19 cellular contexts compared by ENCODE assay signal in genomic region chr2:173958198-173958846, GRCh38. TPM values are rescaled to one million over a fixed set of nuclear protein-coding genes. Genes with fewer than 3 reads are reported as not detected.
DNase-seq lines count a peak whose midpoint lies in the region; ATAC-seq, FAIRE-seq and TF ChIP-seq lines count a peak whose summit lies in the region.
"Had no signal": no experiment of that assay in that cellular context is flagged by ENCODE, and none has a peak within 500 bp of the region (broad histone marks: within the 10 kb centered on the region; RNA-seq: fewer than 3 reads in every experiment).

No MANE protein-coding gene starts in this region.

- peaks cover 6% of the 10 kb centered on the region; the same call in 1 of the 2 replicates for H3K9me3 ChIP-seq in SK-N-MC (ENCODE audit: low read depth, low read length)
- H3K9me3 ChIP-seq in endodermal cell (ENCODE audit: control insufficient read depth, low read length) = peaks cover 21% of the 10 kb centered on the region
- no peaks in the 10 kb centered on the region for H3K9me3 ChIP-seq in small intestine (ENCODE audit: control insufficient read depth, low read depth)
- H3K9me3 ChIP-seq: esophagus squamous epithelium, prostate gland had no signal

- no peak for ATAC-seq in HG03565 (IDR thresholded peaks at IDR 0.05; ENCODE audit: unreplicated experiment)
- ATAC-seq: activated CD4-positive, CD25-positive, alpha-beta regulatory T cell treated with anti-CD3 and anti-CD28 coated beads, Interleukin-2, amount 50 U/mL, for 24 hours; heart left ventricle had no signal

- FAIRE-seq in small intestine (lab: Jason Lieb, UNC) = peak; percentile 23
- FAIRE-seq: A204.1 had no signal

- H3K9ac ChIP-seq in SK-N-MC (ENCODE audit: insufficient read length) (peak overlapping the region; percentile 33), endodermal cell (ENCODE audit: extremely low read depth, low read length, poor library complexity, severe bottlenecking) (no peak overlapping the region)

- peaks cover 7% of the 10 kb centered on the region for H3K9me3 Mint-ChIP-seq in activated CD4-positive, alpha-beta T cell treated with anti-CD3 and anti-CD28 coated beads, Interleukin-2, amount 10 ng/mL, durations not matched to agents 7 days and 5 days
- peaks cover 21% of the 10 kb centered on the region for H3K9me3 Mint-ChIP-seq in endodermal cell

- no peak for DNase-seq in activated CD4-positive, alpha-beta T cell treated with anti-CD3 and anti-CD28 coated beads, Interleukin-2, amount 10 ng/mL, durations not matched to agents 7 days and 5 days
- DNase-seq in activated CD4-positive, alpha-beta T cell treated with anti-CD3 and anti-CD28 coated beads, Interleukin-2, amount 50 U/mL, for 4 hours = no peak
- DNase-seq in SK-N-MC (ENCODE audit: low read depth, low spot score) = no peak
- DNase-seq in endodermal cell = no peak
- DNase-seq in small intestine = no peak
- no peak for DNase-seq in SW 1271 (lab: John Stamatoyannopoulos, UW)
- no peak for DNase-seq in H4 (ENCODE audit: low spot score)
- DNase-seq: anterior cingulate cortex, esophagus squamous epithelium, heart left ventricle, MG63, NCI-H187 treated with DMSO at 0.1 percent for 48 hours, NCI-H524 treated with DMSO at 0.1 percent for 48 hours, RPMI8226 had no signal

- H3K27me3 ChIP-seq in endodermal cell (ENCODE audit: control insufficient read depth, insufficient read depth, low read length, poor library complexity, severe bottlenecking) = no peaks in the 10 kb centered on the region
- H3K27me3 ChIP-seq in small intestine (ENCODE audit: control insufficient read depth in 2 of 2, insufficient read depth in 2 of 2, low read length in 2 of 2) = no peaks in the 10 kb centered on the region
- H3K27me3 ChIP-seq: esophagus squamous epithelium, heart left ventricle, MG63 had no signal

- peaks cover 72% of the 10 kb centered on the region for H3K4me1 Mint-ChIP-seq in activated CD4-positive, alpha-beta T cell treated with anti-CD3 and anti-CD28 coated beads, Interleukin-2, amount 10 ng/mL, durations not matched to agents 7 days and 5 days
- H3K4me1 Mint-ChIP-seq in endodermal cell = peaks cover 25% of the 10 kb centered on the region

- POLR2A ChIA-PET in activated CD4-positive, alpha-beta T cell treated with anti-CD3 and anti-CD28 coated beads, Interleukin-2, amount 10 ng/mL, durations not matched to agents 7 days and 5 days (lab: Charles Lee) = no interaction called here

- peak overlapping the region; percentile 30 for H3K4me3 Mint-ChIP-seq in activated CD4-positive, alpha-beta T cell treated with anti-CD3 and anti-CD28 coated beads, Interleukin-2, amount 10 ng/mL, durations not matched to agents 7 days and 5 days
- H3K4me3 Mint-ChIP-seq in endodermal cell = no peak overlapping the region

- no peak overlapping the region for H3K27ac Mint-ChIP-seq in activated CD4-positive, alpha-beta T cell treated with anti-CD3 and anti-CD28 coated beads, Interleukin-2, amount 10 ng/mL, durations not matched to agents 7 days and 5 days
- no peak overlapping the region for H3K27ac Mint-ChIP-seq in endodermal cell

- WGBS in endodermal cell (ENCODE audit: insufficient coverage in 1 of 2, insufficient read length in 1 of 2), 2 experiments = 92 to 95% methylated on average over 3 to 4 of the region's 4 CpGs
- 45 to 54% (median 47%) methylated on average over 4 of the region's 4 CpGs for WGBS in small intestine, 3 donors

- CTCF ChIA-PET in activated CD4-positive, alpha-beta T cell treated with anti-CD3 and anti-CD28 coated beads, Interleukin-2, amount 10 ng/mL, durations not matched to agents 7 days and 5 days (lab: Charles Lee) = interaction anchor here (1.2 kb wide), 1 partner anchor 14 kb away, joined by 3 read pairs; no protein-coding TSS in a partner anchor

- peaks cover 75% of the 10 kb centered on the region for H3K36me3 Mint-ChIP-seq in activated CD4-positive, alpha-beta T cell treated with anti-CD3 and anti-CD28 coated beads, Interleukin-2, amount 10 ng/mL, durations not matched to agents 7 days and 5 days (ENCODE audit: low read depth)
- H3K36me3 Mint-ChIP-seq in endodermal cell (ENCODE audit: low read depth) = peaks cover 64% of the 10 kb centered on the region

- H3K4me1 ChIP-seq in endodermal cell (ENCODE audit: control insufficient read depth, insufficient read depth, low read length) = peaks cover 2% of the 10 kb centered on the region
- H3K4me1 ChIP-seq in small intestine (ENCODE audit: control insufficient read depth in 2 of 2, insufficient read depth in 1 of 2, low read depth in 1 of 2, low read length in 1 of 2) = peaks cover 4% of the 10 kb centered on the region in 2 donors

- H3K4me3 ChIP-seq in SK-N-MC (peak overlapping the region; percentile 54), endodermal cell (ENCODE audit: low read length) (peak overlapping the region; percentile 12), small intestine (ENCODE audit: low read depth in 1 of 2, low read length in 2 of 2) (no peak overlapping the region)
- H3K4me3 ChIP-seq: coronary artery, esophagus squamous epithelium, heart left ventricle, MG63, prostate gland had no signal

- H3K36me3 ChIP-seq in SK-N-MC (ENCODE audit: insufficient read depth, low read length) = peaks cover 63% of the 10 kb centered on the region
- H3K36me3 ChIP-seq in endodermal cell (ENCODE audit: control insufficient read depth, insufficient read depth, low read length) = peaks cover 62% of the 10 kb centered on the region
- H3K36me3 ChIP-seq in small intestine (ENCODE audit: control insufficient read depth in 2 of 2, insufficient read depth in 2 of 2, low read length in 2 of 2) = peaks cover 5 to 8% of the 10 kb centered on the region in 2 donors
- H3K36me3 ChIP-seq: prostate gland had no signal

- TF ChIP-seq CTCF in endodermal cell (conservative IDR thresholded peaks at IDR 0.05) = no peak

- H3K27ac ChIP-seq in SK-N-MC = peak overlapping the region; percentile 90
- no peak overlapping the region for H3K27ac ChIP-seq in endodermal cell (ENCODE audit: low read depth, low read length)
- no peak overlapping the region for H3K27ac ChIP-seq in small intestine (ENCODE audit: low read depth in 1 of 2, low read length in 1 of 2)
- H3K27ac ChIP-seq: coronary artery, esophagus squamous epithelium, prostate gland had no signal

- no peaks in the 10 kb centered on the region for H3K27me3 Mint-ChIP-seq in activated CD4-positive, alpha-beta T cell treated with anti-CD3 and anti-CD28 coated beads, Interleukin-2, amount 10 ng/mL, durations not matched to agents 7 days and 5 days
- no peaks in the 10 kb centered on the region for H3K27me3 Mint-ChIP-seq in endodermal cell (ENCODE audit: insufficient read depth)

RNA-seq across cellular contexts. Expression of gene SP3, which starts 6.9 kb away (rescaled TPM):
- 100 to 1,000 TPM; 105 to 109 TPM for total RNA-seq in activated CD4-positive, alpha-beta T cell treated with anti-CD3 and anti-CD28 coated beads, Interleukin-2, amount 10 ng/mL, durations not matched to agents 7 days and 5 days
- total RNA-seq in endodermal cell = 10 to 100 TPM; 80.2 to 83.7 TPM
- polyA plus RNA-seq in endodermal cell (2013, experiment 1 of 2) = 86.8 TPM
- 81.4 TPM for polyA plus RNA-seq in endodermal cell (2013, experiment 2 of 2)
- polyA plus RNA-seq in small intestine = 10 to 100 TPM; 15.0 to 22.7 (median 15.4) TPM
- 48.8 and 53.7 TPM in 2 replicates for total RNA-seq in H4 (2014; rRNA removed; shearing (Covaris generic))

Comparison
In these comparisons a context has a peak if more than half of its experiments do, and no peak if none do; other contexts are left out.
1. H3K4me3 ChIP-seq: peak in SK-N-MC (single experiment) and endodermal cell (single experiment); none in small intestine (0 of 2).